Comparison of ENCODE assay signal across 9 cellular contexts in genomic region chr11:92211576-92212167, GRCh38. TPM values are rescaled to one million over a fixed set of nuclear protein-coding genes. Genes with fewer than 3 reads are reported as not detected.
DNase-seq lines count a peak whose midpoint lies in the region; ATAC-seq and TF ChIP-seq lines count a peak whose summit lies in the region.
"Had no signal": no experiment of that assay in that cellular context is flagged by ENCODE, and none has a peak within 500 bp of the region (broad histone marks: within the 10 kb centered on the region; RNA-seq: fewer than 3 reads in every experiment).

No MANE protein-coding gene starts in this region.

- H3K27ac Mint-ChIP-seq in type B pancreatic cell, result no peak overlapping the region

- no peak overlapping the region for H2AFZ ChIP-seq in hepatocyte
- H2AFZ ChIP-seq: parathyroid adenoma had no signal

- H3K9me2 ChIP-seq in hepatocyte (replicated peaks; ENCODE audit: insufficient read depth), result no peaks in the 10 kb centered on the region

- H3K4me2 ChIP-seq in hepatocyte, result no peak overlapping the region

- peaks cover 3% of the 10 kb centered on the region for H3K27me3 Mint-ChIP-seq in type B pancreatic cell

- no peak overlapping the region for H3K27ac ChIP-seq in hepatocyte
- H3K27ac ChIP-seq: parathyroid adenoma had no signal

- no peaks in the 10 kb centered on the region for H3K9me3 Mint-ChIP-seq in type B pancreatic cell

- WGBS in hepatocyte (ENCODE audit: low lambda C conversion rate, missing lambda C conversion rate), result 58% methylated on average over 5 of the region's 5 CpGs

- no peaks in the 10 kb centered on the region for H3K4me1 ChIP-seq in hepatocyte (ENCODE audit: insufficient read depth)
- H3K4me1 ChIP-seq: parathyroid adenoma had no signal

- no peaks in the 10 kb centered on the region for H4K20me1 ChIP-seq in hepatocyte (ENCODE audit: insufficient read depth, poor library complexity, severe bottlenecking)

- H3K79me2 ChIP-seq in hepatocyte, result no peaks in the 10 kb centered on the region
- H3K79me2 ChIP-seq: parathyroid adenoma had no signal

- peak; percentile 50 for DNase-seq in NCI-H748 (lab: John Stamatoyannopoulos, UW; ENCODE audit: unreplicated experiment)
- DNase-seq in NCI-H748 treated with DMSO at 0.1 percent for 48 hours (lab: John Stamatoyannopoulos, UW), result no peak
- peak; percentile 68 for DNase-seq in hepatocyte (ENCODE audit: low spot score)
- DNase-seq in type B pancreatic cell (ENCODE audit: extremely low spot score, unreplicated experiment), result no peak
- no peak for DNase-seq in NCI-H2107 (lab: John Stamatoyannopoulos, UW)

- no peaks in the 10 kb centered on the region for H3K9me3 ChIP-seq in hepatocyte (ENCODE audit: low read depth)

- H3K36me3 ChIP-seq in hepatocyte (replicated peaks; ENCODE audit: insufficient read depth, low read depth), result no peaks in the 10 kb centered on the region

- peaks cover 9% of the 10 kb centered on the region for H3K4me1 Mint-ChIP-seq in type B pancreatic cell (ENCODE audit: unreplicated experiment)

- H3K36me3 Mint-ChIP-seq in type B pancreatic cell, result no peaks in the 10 kb centered on the region

- H3K4me3 ChIP-seq in hepatocyte, result no peak overlapping the region

- ATAC-seq in SK-N-SH treated with all-trans-retinoic acid at 6 μM for 48 hours (peak; percentile 96), HG02571 (IDR thresholded peaks at IDR 0.05; ENCODE audit: unreplicated experiment) (no peak), esophagus mucosa (no peak)

- TF ChIP-seq CTCF in hepatocyte (IDR thresholded peaks at IDR 0.05; ENCODE audit: poor library complexity), result peak; percentile 50
- TF ChIP-seq CTCF in type B pancreatic cell (conservative IDR thresholded peaks at IDR 0.05), result peak; percentile 64

- no peak overlapping the region for H3K4me3 Mint-ChIP-seq in type B pancreatic cell

- H3K27me3 ChIP-seq in hepatocyte, result no peaks in the 10 kb centered on the region

TF ChIP-seq in SK-N-SH treated with all-trans-retinoic acid at 6 μM for 48 hours, 23 proteins besides CTCF, POLR2A, EP300 and RAD21:
- TF ChIP-seq TOX (CRISPR knock-in tag; IDR thresholded peaks at IDR 0.05; ENCODE audit: borderline replicate concordance) (no peak), TSHZ2 (CRISPR knock-in tag; IDR thresholded peaks at IDR 0.05) (no peak), ZFP30 (CRISPR knock-in tag; IDR thresholded peaks at IDR 0.05) (no peak), PPARA (CRISPR knock-in tag; IDR thresholded peaks at IDR 0.05; ENCODE audit: borderline replicate concordance) (no peak), ESRRG (CRISPR knock-in tag; IDR thresholded peaks at IDR 0.05) (no peak), OSR1 (CRISPR knock-in tag; IDR thresholded peaks at IDR 0.05) (no peak), BACH2 (CRISPR knock-in tag; IDR thresholded peaks at IDR 0.05; ENCODE audit: borderline replicate concordance) (no peak), CSDC2 (CRISPR knock-in tag; IDR thresholded peaks at IDR 0.05) (no peak), ZFP3 (CRISPR knock-in tag; IDR thresholded peaks at IDR 0.05) (no peak), ZNF8 (CRISPR knock-in tag; IDR thresholded peaks at IDR 0.05) (no peak), ZC3H10 (CRISPR knock-in tag; IDR thresholded peaks at IDR 0.05) (no peak), ZNF565 (CRISPR knock-in tag; conservative IDR thresholded peaks at IDR 0.05; ENCODE audit: low read depth) (no peak), RARB (CRISPR knock-in tag; IDR thresholded peaks at IDR 0.05) (no peak)

RNA-seq across cellular contexts. Expression of gene FAT3, which starts 12.9 kb away (rescaled TPM):
- total RNA-seq in hepatocyte (15.9 and 17.4 TPM in 2 replicates), type B pancreatic cell (ENCODE audit: low replicate concordance) (31.5 and 70.0 TPM in 2 replicates), esophagus mucosa (0.12 TPM)
- 1.8 and 2.9 TPM in 2 replicates for polyA plus RNA-seq in hepatocyte

Comparison
In these comparisons a context has a peak if more than half of its experiments do, and no peak if none do; other contexts are left out.
1. DNase-seq: peak in NCI-H748 (single experiment) and hepatocyte (single experiment); none in NCI-H748 treated with DMSO at 0.1 percent for 48 hours (single experiment), type B pancreatic cell (single experiment) and NCI-H2107 (single experiment).
2. RNA of gene FAT3, which starts 12.9 kb away (total RNA-seq): 31.5 to 70.0 TPM in type B pancreatic cell and 15.9 to 17.4 TPM in hepatocyte; 0.12 TPM in esophagus mucosa (single experiment); every median in the first group is over 10 times any median in the second.